Comparison of ENCODE assay signal across 8 cellular contexts in the genomic region with DNA sequence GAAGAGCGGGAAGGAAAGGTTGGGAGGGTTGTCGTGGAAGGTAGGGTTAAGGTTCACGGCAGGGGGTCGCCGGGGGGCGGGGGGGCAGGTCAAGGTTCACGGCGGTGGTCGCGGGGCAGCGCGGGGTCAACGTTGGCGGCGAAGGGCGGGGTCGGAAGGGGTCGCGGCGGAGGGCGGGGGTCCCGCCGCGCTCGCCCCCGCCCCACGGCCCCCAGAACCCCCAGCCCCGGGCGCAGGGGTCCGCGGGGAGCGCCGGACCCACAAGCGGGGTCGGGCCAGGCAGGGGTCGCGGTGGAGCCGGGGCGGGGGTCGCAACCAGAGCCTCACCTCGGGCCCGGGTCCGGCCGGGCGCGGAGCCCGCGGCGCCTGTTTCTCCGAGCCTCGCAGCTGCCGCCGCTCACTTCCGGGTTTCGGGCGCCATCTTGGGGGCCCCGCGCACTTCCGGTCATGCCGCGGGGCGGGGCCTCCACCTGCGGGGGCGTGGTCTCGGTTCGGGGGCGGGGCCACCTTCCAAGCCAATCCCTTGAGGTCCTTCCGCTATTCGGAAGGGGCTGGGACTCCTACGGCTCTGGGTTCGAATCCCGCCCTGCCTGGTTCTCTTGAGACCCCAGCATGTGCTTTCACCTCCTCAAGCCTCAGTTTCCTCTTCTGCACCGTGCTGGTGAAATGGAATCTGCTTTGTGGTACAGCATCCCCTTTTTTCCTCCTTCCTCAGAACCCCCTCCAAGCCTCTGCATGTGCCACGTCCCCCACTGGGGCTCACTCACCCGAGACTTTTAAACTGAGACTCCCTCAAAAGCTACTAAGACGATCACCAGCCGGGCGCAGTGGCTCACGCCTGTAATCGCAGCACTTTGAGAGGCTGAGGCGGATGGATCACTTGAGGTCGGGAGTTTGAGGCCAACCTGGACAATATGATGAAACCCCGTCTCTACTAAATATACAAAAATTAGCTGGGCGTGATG. TPM values are rescaled to one million over a fixed set of nuclear protein-coding genes. Genes with fewer than 3 reads are reported as not detected.
DNase-seq lines count a peak whose midpoint lies in the region; ATAC-seq, FAIRE-seq and TF ChIP-seq lines count a peak whose summit lies in the region.

A gene with protein sequence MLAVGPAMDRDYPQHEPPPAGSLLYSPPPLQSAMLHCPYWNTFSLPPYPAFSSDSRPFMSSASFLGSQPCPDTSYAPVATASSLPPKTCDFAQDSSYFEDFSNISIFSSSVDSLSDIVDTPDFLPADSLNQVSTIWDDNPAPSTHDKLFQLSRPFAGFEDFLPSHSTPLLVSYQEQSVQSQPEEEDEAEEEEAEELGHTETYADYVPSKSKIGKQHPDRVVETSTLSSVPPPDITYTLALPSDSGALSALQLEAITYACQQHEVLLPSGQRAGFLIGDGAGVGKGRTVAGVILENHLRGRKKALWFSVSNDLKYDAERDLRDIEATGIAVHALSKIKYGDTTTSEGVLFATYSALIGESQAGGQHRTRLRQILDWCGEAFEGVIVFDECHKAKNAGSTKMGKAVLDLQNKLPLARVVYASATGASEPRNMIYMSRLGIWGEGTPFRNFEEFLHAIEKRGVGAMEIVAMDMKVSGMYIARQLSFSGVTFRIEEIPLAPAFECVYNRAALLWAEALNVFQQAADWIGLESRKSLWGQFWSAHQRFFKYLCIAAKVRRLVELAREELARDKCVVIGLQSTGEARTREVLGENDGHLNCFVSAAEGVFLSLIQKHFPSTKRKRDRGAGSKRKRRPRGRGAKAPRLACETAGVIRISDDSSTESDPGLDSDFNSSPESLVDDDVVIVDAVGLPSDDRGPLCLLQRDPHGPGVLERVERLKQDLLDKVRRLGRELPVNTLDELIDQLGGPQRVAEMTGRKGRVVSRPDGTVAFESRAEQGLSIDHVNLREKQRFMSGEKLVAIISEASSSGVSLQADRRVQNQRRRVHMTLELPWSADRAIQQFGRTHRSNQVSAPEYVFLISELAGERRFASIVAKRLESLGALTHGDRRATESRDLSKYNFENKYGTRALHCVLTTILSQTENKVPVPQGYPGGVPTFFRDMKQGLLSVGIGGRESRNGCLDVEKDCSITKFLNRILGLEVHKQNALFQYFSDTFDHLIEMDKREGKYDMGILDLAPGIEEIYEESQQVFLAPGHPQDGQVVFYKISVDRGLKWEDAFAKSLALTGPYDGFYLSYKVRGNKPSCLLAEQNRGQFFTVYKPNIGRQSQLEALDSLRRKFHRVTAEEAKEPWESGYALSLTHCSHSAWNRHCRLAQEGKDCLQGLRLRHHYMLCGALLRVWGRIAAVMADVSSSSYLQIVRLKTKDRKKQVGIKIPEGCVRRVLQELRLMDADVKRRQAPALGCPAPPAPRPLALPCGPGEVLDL (N-terminal part only) (minus strand): TSS at position 424 of the 965 bp plus-strand sequence. CDS start 19,992 bp downstream, outside the sequence.

- H3K4me3 ChIP-seq in Caco-2 (ENCODE audit: low read depth, low read length) = peak within 1 kb of the TSS; percentile 89
- H3K4me3 ChIP-seq in adrenal gland = peak within 1 kb of the TSS; percentile 54 to 99 (median 74)
- H3K4me3 ChIP-seq in heart left ventricle = peak within 1 kb of the TSS; percentile 68 to 97 (median 85)

- DNase-seq in Caco-2 = peak; percentile 89 to 96
- peak; percentile 68 for DNase-seq in H54 (ENCODE audit: insufficient read length, low spot score)
- DNase-seq in NCI-H128 (lab: John Stamatoyannopoulos, UW; ENCODE audit: unreplicated experiment) = peak; percentile 48
- DNase-seq in adrenal gland = peak; percentile 88 to 96 (median 93)
- peak; percentile 85 to 97 (median 90) for DNase-seq in heart left ventricle
- peak; percentile 98 for DNase-seq in posterior vena cava (ENCODE audit: low spot score)
- peak; percentile 97 for DNase-seq in type B pancreatic cell (ENCODE audit: extremely low spot score, unreplicated experiment)

- peaks cover 9% of the 10 kb centered on the region for H3K4me1 Mint-ChIP-seq in Caco-2 (ENCODE audit: low read depth, unreplicated experiment)
- peaks cover 23% of the 10 kb centered on the region for H3K4me1 Mint-ChIP-seq in T-helper 1 cell treated with Interleukin-12 subunit alpha and Interleukin-12 subunit beta and Interleukin-4 antibody, amounts not matched to agents 30 μg/mL and 1 μg/mL, for 36 hours (ENCODE audit: low read depth)
- H3K4me1 Mint-ChIP-seq in type B pancreatic cell (ENCODE audit: unreplicated experiment) = peaks cover 29% of the 10 kb centered on the region

- peak; percentile 68 for TF ChIP-seq POLR2A in H54 (IDR thresholded peaks at IDR 0.05; ENCODE audit: low read depth, low read length)
- TF ChIP-seq POLR2A in adrenal gland (IDR thresholded peaks at IDR 0.05) = peak; percentile 74 to 92
- peak in 1 of 2 donors; percentile 35 for TF ChIP-seq POLR2A in heart left ventricle (IDR thresholded peaks at IDR 0.05)

- H3K9me3 Mint-ChIP-seq in Caco-2 (ENCODE audit: unreplicated experiment) (no peaks in the 10 kb centered on the region), type B pancreatic cell (no peaks in the 10 kb centered on the region)
- H3K9me3 Mint-ChIP-seq in T-helper 1 cell treated with Interleukin-12 subunit alpha and Interleukin-12 subunit beta and Interleukin-4 antibody, amounts not matched to agents 30 μg/mL and 1 μg/mL, for 36 hours = no peaks in the 10 kb centered on the region

- H3K27me3 ChIP-seq in Caco-2 (replicated peaks; ENCODE audit: control insufficient read depth, insufficient read depth, low read length) (no peaks in the 10 kb centered on the region), adrenal gland (no peaks in the 10 kb centered on the region), heart left ventricle (no peaks in the 10 kb centered on the region)

- FAIRE-seq in H54 (lab: Jason Lieb, UNC) = no peak

- TF ChIP-seq CTCF in Caco-2 (IDR thresholded peaks at IDR 0.05; ENCODE audit: insufficient read depth in 1 of 2, low read depth in 1 of 2, low read length in 1 of 2, severe bottlenecking in 1 of 2, unreplicated experiment in 1 of 2) (no peak), adrenal gland (IDR thresholded peaks at IDR 0.05) (no peak), heart left ventricle (IDR thresholded peaks at IDR 0.05) (no peak), type B pancreatic cell (conservative IDR thresholded peaks at IDR 0.05) (no peak)

- no peaks in the 10 kb centered on the region for H3K36me3 ChIP-seq in Caco-2 (ENCODE audit: control insufficient read depth, insufficient read depth, low read length)
- no peaks in the 10 kb centered on the region for H3K36me3 ChIP-seq in adrenal gland (replicated peaks in 1 of 2)
- peaks cover 0 to 14% (median 0%) of the 10 kb centered on the region in 9 donors for H3K36me3 ChIP-seq in heart left ventricle

- WGBS in adrenal gland, 4 donors = 12 to 54% (median 23%) methylated on average over 17 to 84 of the region's 84 CpGs
- 13 to 28% (median 18%) methylated on average over 38 to 84 of the region's 84 CpGs for WGBS in heart left ventricle, 4 donors

- peaks cover 11% of the 10 kb centered on the region for H3K36me3 Mint-ChIP-seq in Caco-2 (ENCODE audit: insufficient read depth, unreplicated experiment)
- peaks cover 11% of the 10 kb centered on the region for H3K36me3 Mint-ChIP-seq in T-helper 1 cell treated with Interleukin-12 subunit alpha and Interleukin-12 subunit beta and Interleukin-4 antibody, amounts not matched to agents 30 μg/mL and 1 μg/mL, for 36 hours (ENCODE audit: low read depth)
- peaks cover 8% of the 10 kb centered on the region for H3K36me3 Mint-ChIP-seq in type B pancreatic cell

- ATAC-seq in heart left ventricle = peak; percentile 81 to 92 (median 90)

- POLR2A ChIA-PET in Caco-2 (lab: Charles Lee) = interaction anchor here (0.6 kb wide), 1 partner anchor 84 kb away, joined by 4 read pairs; no protein-coding TSS in a partner anchor

- 0 out of 2 replicates have a peak, but pooled peaks cover 3% of the 10 kb centered on the region for H3K4me1 ChIP-seq in Caco-2
- H3K4me1 ChIP-seq in adrenal gland (replicated peaks in 1 of 2) = peaks cover 29 to 34% of the 10 kb centered on the region in 2 donors
- peaks cover 2 to 65% (median 16%) of the 10 kb centered on the region in 12 donors for H3K4me1 ChIP-seq in heart left ventricle

- H3K4me3 Mint-ChIP-seq in Caco-2 (ENCODE audit: unreplicated experiment) = peak within 1 kb of the TSS; percentile 97
- H3K4me3 Mint-ChIP-seq in T-helper 1 cell treated with Interleukin-12 subunit alpha and Interleukin-12 subunit beta and Interleukin-4 antibody, amounts not matched to agents 30 μg/mL and 1 μg/mL, for 36 hours = peak within 1 kb of the TSS; percentile 91
- peak within 1 kb of the TSS; percentile 88 for H3K4me3 Mint-ChIP-seq in type B pancreatic cell

- H3K27ac ChIP-seq in adrenal gland = peak within 1 kb of the TSS; percentile 97 to 100 (median 99)
- peak within 1 kb of the TSS; percentile 67 to 95 (median 92) for H3K27ac ChIP-seq in heart left ventricle

- H3K27ac Mint-ChIP-seq in Caco-2 (ENCODE audit: unreplicated experiment) (peak within 1 kb of the TSS; percentile 96), type B pancreatic cell (peak within 1 kb of the TSS; percentile 85)
- H3K27ac Mint-ChIP-seq in T-helper 1 cell treated with Interleukin-12 subunit alpha and Interleukin-12 subunit beta and Interleukin-4 antibody, amounts not matched to agents 30 μg/mL and 1 μg/mL, for 36 hours = peak within 1 kb of the TSS; percentile 94

- intact Hi-C loops in Caco-2 (cut with micrococcal nuclease; ENCODE audit: unreplicated experiment) = no loop called here
- intact Hi-C loops in adrenal gland (cut with DNase I) = loop anchor here in 1 of 2 donors (5.0 kb wide), 1 partner anchor 47 kb away; no protein-coding TSS in a partner anchor
- intact Hi-C loops in heart left ventricle (cut with DNase I) = loop anchor here in 6 of 10 donors (2.0 to 5.0 kb wide), 4 partner anchors 19 to 62 kb away; no protein-coding TSS in a partner anchor
- intact Hi-C loops in posterior vena cava (cut with DNase I) = loop anchor here (5.0 to 10.0 kb wide), 2 partner anchors 42 to 289 kb away; no protein-coding TSS in a partner anchor

- CTCF ChIA-PET in Caco-2 (lab: Charles Lee) = no interaction called here

- no TSS peak for BruUV-seq in Caco-2 (replicated peaks; lab: Mats Ljungman, UMichigan)

- H3K27me3 Mint-ChIP-seq in Caco-2 (ENCODE audit: insufficient read depth, unreplicated experiment) (no peaks in the 10 kb centered on the region), type B pancreatic cell (no peaks in the 10 kb centered on the region)
- H3K27me3 Mint-ChIP-seq in T-helper 1 cell treated with Interleukin-12 subunit alpha and Interleukin-12 subunit beta and Interleukin-4 antibody, amounts not matched to agents 30 μg/mL and 1 μg/mL, for 36 hours (ENCODE audit: low read depth) = no peaks in the 10 kb centered on the region

- no peaks in the 10 kb centered on the region for H3K9me3 ChIP-seq in Caco-2
- no peaks in the 10 kb centered on the region for H3K9me3 ChIP-seq in adrenal gland (replicated peaks in 1 of 3)
- H3K9me3 ChIP-seq in heart left ventricle = no peaks in the 10 kb centered on the region

RNA-seq across cellular contexts. Expression of the gene that starts here (rescaled TPM):
- total RNA-seq in Caco-2 (2022) (37.3 and 41.2 TPM in 2 replicates), adrenal gland (100 to 1,000 TPM in 3 of 8 donors, 10 to 100 TPM in 5; 33.0 to 176 (median 77.2) TPM), heart left ventricle (10 to 100 TPM in 8 of 9 donors, 1 to 10 TPM in 1; 9.9 to 78.9 (median 20.0) TPM), posterior vena cava (10 to 100 TPM; 63.5 to 71.0 TPM), type B pancreatic cell (ENCODE audit: low replicate concordance) (45.5 and 60.7 TPM in 2 replicates)
- polyA plus RNA-seq in adrenal gland (100 to 1,000 TPM in 1 of 3 donors, 10 to 100 TPM in 2; 13.6 to 118 (median 84.2) TPM), heart left ventricle (10 to 100 TPM; 10.1 to 18.7 TPM)

Comparison
In these comparisons a context has a peak if more than half of its experiments do, and no peak if none do; other contexts are left out.
1. Peak in every context shown above with its lines: DNase-seq, ATAC-seq, H3K4me3 ChIP-seq and H3K27ac ChIP-seq.
2. DNase-seq: peak in every context shown above with its lines; median percentile 98 in posterior vena cava; 97 in type B pancreatic cell; 93 in adrenal gland; 92 in Caco-2; 90 in heart left ventricle; 68 in H54; 48 in NCI-H128.